13 cellular contexts compared by ENCODE assay signal in genomic region chr9:16825971-16826370, GRCh38. TPM values are rescaled to one million over a fixed set of nuclear protein-coding genes. Genes with fewer than 3 reads are reported as not detected.
DNase-seq lines count a peak whose midpoint lies in the region; ATAC-seq and TF ChIP-seq lines count a peak whose summit lies in the region.
"Had no signal": no experiment of that assay in that cellular context is flagged by ENCODE, and none has a peak within 500 bp of the region (broad histone marks: within the 10 kb centered on the region; RNA-seq: fewer than 3 reads in every experiment).

No MANE protein-coding gene starts in this region.

- intact Hi-C loops in uterus (cut with DNase I; ENCODE audit: low total_unique reads), result no loop called here

- H3K4me1 ChIP-seq in iPS-20b (ENCODE audit: insufficient read depth, low read length) (peaks cover 30% of the 10 kb centered on the region), uterus (no peaks in the 10 kb centered on the region), MM.1S (ENCODE audit: low read length) (peaks cover 8% of the 10 kb centered on the region; the same call in 1 of the 2 replicates)

- H3K27me3 Mint-ChIP-seq in activated T-cell treated with anti-CD3 and anti-CD28 coated beads, Interleukin-2, amount 50 U/mL, for 72 hours (ENCODE audit: low read depth), result no peaks in the 10 kb centered on the region

- TF ChIP-seq POLR2A in uterus (IDR thresholded peaks at IDR 0.05), result no peak

- H3K4me2 ChIP-seq in MM.1S (ENCODE audit: low read depth, low read length), result no peak overlapping the region

- TF ChIP-seq CTCF in HFF-Myc (IDR thresholded peaks at IDR 0.05; ENCODE audit: low read depth, low read length, missing control alignments), result no peak
- no peak for TF ChIP-seq CTCF in uterus (IDR thresholded peaks at IDR 0.05)
- TF ChIP-seq CTCF in MM.1S (IDR thresholded peaks at IDR 0.05; ENCODE audit: low read length), result no peak

- no peaks in the 10 kb centered on the region for H3K36me3 Mint-ChIP-seq in activated T-cell treated with anti-CD3 and anti-CD28 coated beads, Interleukin-2, amount 50 U/mL, for 72 hours (ENCODE audit: insufficient read depth in 2 of 2)

- H3K79me2 ChIP-seq in MM.1S (ENCODE audit: low read length), result no peaks in the 10 kb centered on the region

- H3K4me3 ChIP-seq in HFF-Myc (replicated peaks; ENCODE audit: low read depth, low read length) (peak overlapping the region; percentile 2; the same call in 1 of the 2 replicates), iPS-20b (ENCODE audit: low read length) (no peak overlapping the region), uterus (no peak overlapping the region), MM.1S (ENCODE audit: low read length) (no peak overlapping the region)
- H3K4me3 ChIP-seq: thoracic aorta had no signal

- H3K27ac ChIP-seq in iPS-20b (ENCODE audit: low read length) (no peak overlapping the region), uterus (peak overlapping the region; percentile 31 to 48), MM.1S (ENCODE audit: low read length) (no peak overlapping the region)
- H3K27ac ChIP-seq: thoracic aorta had no signal

- H3K27ac Mint-ChIP-seq in activated T-cell treated with anti-CD3 and anti-CD28 coated beads, Interleukin-2, amount 50 U/mL, for 72 hours, result no peak overlapping the region

- no peak overlapping the region for H2AFZ ChIP-seq in MM.1S (ENCODE audit: low read length)

- peaks cover 4% of the 10 kb centered on the region; the same call in 1 of the 2 replicates for H3F3A ChIP-seq in MM.1S (ENCODE audit: insufficient read depth, low read length)

- DNase-seq in HFF-Myc (ENCODE audit: extremely low read depth, low read depth) (peak; percentile 92), amniotic stem cell (lab: John Stamatoyannopoulos, UW) (peak; percentile 51), uterus (no peak), MM.1S (no peak), NOMO-1 treated with DMSO at 0.1 percent for 48 hours (lab: John Stamatoyannopoulos, UW; ENCODE audit: unreplicated experiment) (no peak)
- DNase-seq in activated T-cell treated with anti-CD3 and anti-CD28 coated beads, Interleukin-2, amount 50 U/mL, for 72 hours, result no peak
- DNase-seq: activated CD8-positive, alpha-beta memory T cell treated with anti-CD3 and anti-CD28 coated beads for 24 hours; DMS79 treated with DMSO at 0.1 percent for 48 hours; H7; NCI-H510A treated with DMSO at 0.1 percent for 48 hours; posterior cingulate gyrus had no signal

- H3K36me3 ChIP-seq in iPS-20b (ENCODE audit: insufficient read depth, low read depth, low read length) (no peaks in the 10 kb centered on the region), uterus (no peaks in the 10 kb centered on the region), MM.1S (replicated peaks; ENCODE audit: insufficient read depth, low read length) (no peaks in the 10 kb centered on the region)
- H3K36me3 ChIP-seq: thoracic aorta had no signal

- peak overlapping the region; percentile 11; the same call in 1 of the 2 replicates for H3K9ac ChIP-seq in iPS-20b (ENCODE audit: low read depth, low read length)
- no peak overlapping the region for H3K9ac ChIP-seq in MM.1S (ENCODE audit: low read length)

- H3K9me2 ChIP-seq in MM.1S (replicated peaks; ENCODE audit: insufficient read depth, low read length), result no peaks in the 10 kb centered on the region

- no peak overlapping the region for H3K4me3 Mint-ChIP-seq in activated T-cell treated with anti-CD3 and anti-CD28 coated beads, Interleukin-2, amount 50 U/mL, for 72 hours

- ATAC-seq in activated T-cell treated with anti-CD3 and anti-CD28 coated beads, Interleukin-2, amount 50 U/mL, for 72 hours (replicated peaks in 1 of 2), result no peak

- H3K9me3 ChIP-seq in iPS-20b (ENCODE audit: insufficient read depth, low read depth, low read length), result no peaks in the 10 kb centered on the region
- H3K9me3 ChIP-seq in uterus, result no peaks in the 10 kb centered on the region
- no peaks in the 10 kb centered on the region for H3K9me3 ChIP-seq in MM.1S (replicated peaks; ENCODE audit: insufficient read depth, low read length)
- H3K9me3 ChIP-seq: thoracic aorta had no signal

- no peaks in the 10 kb centered on the region for H3K4me1 Mint-ChIP-seq in activated T-cell treated with anti-CD3 and anti-CD28 coated beads, Interleukin-2, amount 50 U/mL, for 72 hours (ENCODE audit: low read depth)

- H3K27me3 ChIP-seq in iPS-20b (ENCODE audit: insufficient read depth, low read length) (no peaks in the 10 kb centered on the region), uterus (no peaks in the 10 kb centered on the region), MM.1S (replicated peaks; ENCODE audit: insufficient read depth, low read length) (no peaks in the 10 kb centered on the region)

- no peaks in the 10 kb centered on the region for H4K20me1 ChIP-seq in MM.1S (ENCODE audit: insufficient read depth, low read length)

- H3K9me3 Mint-ChIP-seq in activated T-cell treated with anti-CD3 and anti-CD28 coated beads, Interleukin-2, amount 50 U/mL, for 72 hours, result no peaks in the 10 kb centered on the region

RNA-seq across cellular contexts. Expression of gene BNC2, which starts 44.5 kb away (rescaled TPM):
- 100 to 1,000 TPM in 1 of 4 donors, 10 to 100 TPM in 3; 85.9 to 293 (median 93.4) TPM for total RNA-seq in uterus
- total RNA-seq in activated T-cell treated with anti-CD3 and anti-CD28 coated beads, Interleukin-2, amount 50 U/mL, for 72 hours, result under 1 TPM in 1 of 2 donors, not detected in 1; 0.32 TPM

Comparison
In these comparisons a context has a peak if more than half of its experiments do, and no peak if none do; other contexts are left out.
1. DNase-seq: peak in HFF-Myc (single experiment) and amniotic stem cell (single experiment); none in uterus (0 of 2), MM.1S (single experiment), activated T-cell treated with anti-CD3 and anti-CD28 coated beads, Interleukin-2, amount 50 U/mL, for 72 hours (0 of 2) and NOMO-1 treated with DMSO at 0.1 percent for 48 hours (single experiment).
2. H3K27ac ChIP-seq: peak in uterus (2 of 2); none in iPS-20b (single experiment) and MM.1S (single experiment).
3. RNA of gene BNC2, which starts 44.5 kb away (total RNA-seq): 85.9 to 293 TPM in uterus; 0.32 TPM in activated T-cell treated with anti-CD3 and anti-CD28 coated beads, Interleukin-2, amount 50 U/mL, for 72 hours; every median in the first group is over 10 times any median in the second.